Comparison of ENCODE assay signal across 31 cellular contexts in genomic region chr19:13373599-13373998, GRCh38.
"Had no signal": no experiment of that assay in that cellular context is flagged by ENCODE, and none has a peak within 500 bp of the region (broad histone marks: within the 10 kb centered on the region; RNA-seq: fewer than 3 reads in every experiment).

No MANE protein-coding gene starts in this region.

- H3K4me3 Mint-ChIP-seq: activated CD4-positive, alpha-beta T cell treated with anti-CD3 and anti-CD28 coated beads, Interleukin-2, amount 10 ng/mL, durations not matched to agents 7 days and 5 days; activated CD8-positive, alpha-beta T cell treated with anti-CD3 and anti-CD28 coated beads for 36 hours; activated naive CD8-positive, alpha-beta T cell; activated T-cell treated with anti-CD3 and anti-CD28 coated beads, Interleukin-2, amount 50 U/mL, for 4 hours; activated T-helper 17 cell treated with anti-CD3 and anti-CD28 coated beads, Interleukin-2, amount 50 U/mL, for 72 hours; effector memory CD8-positive, alpha-beta T cell; T-helper 17 cell; T-helper 2 cell treated with Interferon-gamma antibody and Interleukin-4, amounts not matched to agents 5 μg/mL and 100 μg/mL, for 36 hours had no signal

- H3K9me3 Mint-ChIP-seq: activated CD4-positive, alpha-beta T cell treated with anti-CD3 and anti-CD28 coated beads, Interleukin-2, amount 10 ng/mL, durations not matched to agents 7 days and 5 days; activated CD8-positive, alpha-beta T cell treated with anti-CD3 and anti-CD28 coated beads for 36 hours; activated T-helper 17 cell treated with anti-CD3 and anti-CD28 coated beads, Interleukin-2, amount 50 U/mL, for 72 hours; effector memory CD8-positive, alpha-beta T cell; T-helper 2 cell treated with Interferon-gamma antibody and Interleukin-4, amounts not matched to agents 5 μg/mL and 100 μg/mL, for 36 hours had no signal

- FAIRE-seq: astrocyte, colon had no signal

- H3K9me3 ChIP-seq: gastrocnemius medialis had no signal

- ATAC-seq: activated CD8-positive, alpha-beta T cell treated with anti-CD3 and anti-CD28 coated beads for 36 hours; activated T-cell treated with anti-CD3 and anti-CD28 coated beads, Interleukin-2, amount 50 U/mL, for 4 hours; activated T-helper 17 cell treated with anti-CD3 and anti-CD28 coated beads, Interleukin-2, amount 50 U/mL, for 72 hours; effector memory CD8-positive, alpha-beta T cell; foreskin keratinocyte; gastrocnemius medialis; T-helper 17 cell had no signal

- H3K36me3 ChIP-seq: brain microvascular endothelial cell, esophagus muscularis mucosa, gastrocnemius medialis had no signal

- H3K27ac ChIP-seq: brain microvascular endothelial cell, esophagus muscularis mucosa, foreskin keratinocyte, gastrocnemius medialis had no signal

- DNase-seq: activated CD4-positive, alpha-beta T cell treated with anti-CD3 and anti-CD28 coated beads for 1 hour; activated CD4-positive, alpha-beta T cell treated with anti-CD3 and anti-CD28 coated beads for 4 hours; activated CD4-positive, alpha-beta T cell treated with anti-CD3 and anti-CD28 coated beads, Interleukin-2, amount 10 ng/mL, durations not matched to agents 7 days and 5 days; activated CD4-positive, alpha-beta T cell treated with anti-CD3 and anti-CD28 coated beads, Interleukin-2, amount 50 U/mL, for 4 hours; activated CD8-positive, alpha-beta memory T cell treated with anti-CD3 and anti-CD28 coated beads for 24 hours; activated CD8-positive, alpha-beta T cell treated with anti-CD3 and anti-CD28 coated beads for 36 hours; activated effector memory CD4-positive, alpha-beta T cell treated with Interleukin-2 at 50 U/mL for 16 hours; activated gamma-delta T cell treated with Interleukin-2 at 50 U/mL for 16 hours; activated naive CD4-positive, alpha-beta T cell treated with anti-CD3 and anti-CD28 coated beads, Interleukin-2, amount 50 U/mL, for 16 hours; activated naive CD4-positive, alpha-beta T cell treated with Interleukin-2 at 50 U/mL for 16 hours; activated T-cell treated with anti-CD3 and anti-CD28 coated beads, Interleukin-2, amount 50 U/mL, for 4 hours; amniotic stem cell; anterior cingulate cortex; brain microvascular endothelial cell; caudate nucleus; cortex of kidney; dermis blood vessel endothelial cell; effector CD4-positive, alpha-beta T cell; effector memory CD8-positive, alpha-beta T cell; erythroblast; foreskin keratinocyte; gastrocnemius medialis; head of caudate nucleus; hippocampal formation; T-helper 17 cell had no signal

- H3K36me3 Mint-ChIP-seq: activated naive CD8-positive, alpha-beta T cell had no signal

- H3K4me1 Mint-ChIP-seq: activated CD4-positive, alpha-beta T cell treated with anti-CD3 and anti-CD28 coated beads, Interleukin-2, amount 10 ng/mL, durations not matched to agents 7 days and 5 days; activated T-helper 17 cell treated with anti-CD3 and anti-CD28 coated beads, Interleukin-2, amount 50 U/mL, for 72 hours; T-helper 17 cell had no signal

- H3K4me3 ChIP-seq: esophagus muscularis mucosa, gastrocnemius medialis had no signal

- H3K27me3 Mint-ChIP-seq: activated CD4-positive, alpha-beta T cell treated with anti-CD3 and anti-CD28 coated beads, Interleukin-2, amount 10 ng/mL, durations not matched to agents 7 days and 5 days had no signal

- H3K27ac Mint-ChIP-seq: activated CD4-positive, alpha-beta T cell treated with anti-CD3 and anti-CD28 coated beads, Interleukin-2, amount 10 ng/mL, durations not matched to agents 7 days and 5 days; activated CD8-positive, alpha-beta T cell treated with anti-CD3 and anti-CD28 coated beads for 36 hours; activated naive CD8-positive, alpha-beta T cell; activated T-helper 17 cell treated with anti-CD3 and anti-CD28 coated beads, Interleukin-2, amount 50 U/mL, for 72 hours; effector memory CD8-positive, alpha-beta T cell; T-helper 17 cell; T-helper 2 cell treated with Interferon-gamma antibody and Interleukin-4, amounts not matched to agents 5 μg/mL and 100 μg/mL, for 36 hours had no signal

- H3K27me3 ChIP-seq: brain microvascular endothelial cell, foreskin keratinocyte, gastrocnemius medialis had no signal

- H3K4me1 ChIP-seq: esophagus muscularis mucosa, foreskin keratinocyte, gastrocnemius medialis had no signal
